In genomic region chr7:151313857-151314256, GRCh38 we compare ENCODE assay signal across 13 cellular contexts. TPM values are rescaled to one million over a fixed set of nuclear protein-coding genes. Genes with fewer than 3 reads are reported as not detected.
DNase-seq lines count a peak whose midpoint lies in the region; ATAC-seq, FAIRE-seq and TF ChIP-seq lines count a peak whose summit lies in the region.
"Had no signal": no experiment of that assay in that cellular context is flagged by ENCODE, and none has a peak within 500 bp of the region (broad histone marks: within the 10 kb centered on the region; RNA-seq: fewer than 3 reads in every experiment).

No MANE protein-coding gene starts in this region.

- RAD21 ChIA-PET in GM12878 (lab: Charles Lee; ENCODE audit: unreplicated experiment), result interaction anchor here (2.7 to 5.2 kb wide), 2 partner anchors 28 to 37 kb away, joined by 10 to 104 read pairs; partner anchors contain the start of gene NUB1

- peaks cover 4% of the 10 kb centered on the region for H3K9me3 Mint-ChIP-seq in activated naive CD4-positive, alpha-beta T cell treated with anti-CD3 and anti-CD28 coated beads for 36 hours

- H3K27ac Mint-ChIP-seq in activated naive CD4-positive, alpha-beta T cell treated with anti-CD3 and anti-CD28 coated beads for 36 hours, result no peak overlapping the region

- CTCF ChIA-PET in activated naive CD4-positive, alpha-beta T cell treated with anti-CD3 and anti-CD28 coated beads for 36 hours (lab: Charles Lee), result interaction anchor here (1.7 to 9.7 kb wide), 6 partner anchors 9 to 135 kb away, joined by 7 to 208 read pairs (median 35); no protein-coding TSS in a partner anchor
- CTCF ChIA-PET in GM12878 (lab: Yijun Ruan, JAX), result interaction anchor here (0.7 to 7.4 kb wide), 7 partner anchors 28 to 171 kb away, joined by 3 to 252 read pairs (median 16); partner anchors contain the start of gene NUB1

- no TSS peak for BruUV-seq in GM12878 (replicated peaks; lab: Mats Ljungman, UMichigan)

- DNase-seq in activated naive CD4-positive, alpha-beta T cell treated with anti-CD3 and anti-CD28 coated beads for 36 hours, result peak; percentile 33
- DNase-seq in activated naive CD4-positive, alpha-beta T cell treated with anti-CD3 and anti-CD28 coated beads, Interleukin-2, amount 50 U/mL, for 16 hours, result no peak
- no peak for DNase-seq in GM12878 (ENCODE audit: low read depth, low spot score)
- DNase-seq in islet precursor cell, result peak; percentile 49
- DNase-seq in tibial artery, result peak; percentile 58 to 88
- DNase-seq in NK-92 treated with Interleukin-12 subunit alpha and Interleukin-12 subunit beta, amount 100 ng/mL, for 24 hours (lab: John Stamatoyannopoulos, UW), result no peak
- DNase-seq: NCI-H69, pancreas had no signal

- no peak overlapping the region for H3K9ac ChIP-seq in GM12878 (ENCODE audit: control insufficient read depth, insufficient read depth, low read length)

- H3K4me2 ChIP-seq in GM12878 (ENCODE audit: control insufficient read depth, insufficient read depth), result no peak overlapping the region

- H3K4me1 ChIP-seq in GM12878 (ENCODE audit: control insufficient read depth, insufficient read depth, low read length) (no peaks in the 10 kb centered on the region), tibial artery (peaks cover 0 to 18% (median 13%) of the 10 kb centered on the region in 4 donors)
- H3K4me1 ChIP-seq: body of pancreas, pancreas had no signal

- in situ Hi-C loops in GM12878 (cut with MboI), result no loop called here

- no peaks in the 10 kb centered on the region for H3K79me2 ChIP-seq in GM12878 (ENCODE audit: control insufficient read depth, insufficient read depth, low read length)

- no peak overlapping the region for H2AFZ ChIP-seq in GM12878 (ENCODE audit: control insufficient read depth, low read depth, low read length)

- H3K4me3 ChIP-seq in GM12878 (no peak overlapping the region), tibial artery (no peak overlapping the region)
- H3K4me3 ChIP-seq: body of pancreas, pancreas had no signal

- H4K20me1 ChIP-seq in GM12878 (ENCODE audit: control insufficient read depth, insufficient read depth), result no peaks in the 10 kb centered on the region

- peaks cover 1% of the 10 kb centered on the region for H3K36me3 Mint-ChIP-seq in activated naive CD4-positive, alpha-beta T cell treated with anti-CD3 and anti-CD28 coated beads for 36 hours (ENCODE audit: low read depth)

- peaks cover 4% of the 10 kb centered on the region; the same call in 2 of the 3 replicates for H3K9me3 ChIP-seq in GM12878 (replicated peaks; ENCODE audit: control insufficient read depth, insufficient read depth, low read length)
- peaks cover 0 to 3% (median 1%) of the 10 kb centered on the region in 3 donors for H3K9me3 ChIP-seq in tibial artery
- H3K9me3 ChIP-seq: body of pancreas, pancreas had no signal

- POLR2A ChIA-PET in GM12878 (lab: Charles Lee), result no interaction called here

- H3K27ac ChIP-seq in GM12878 (ENCODE audit: control insufficient read depth, insufficient read depth) (no peak overlapping the region), tibial artery (no peak overlapping the region)
- H3K27ac ChIP-seq: body of pancreas, C4-2B, pancreas, VCaP had no signal

- no peak for TF ChIP-seq POLR2A in GM12878 (IDR thresholded peaks at IDR 0.05; ENCODE audit: low read depth, low read length)

- no peaks in the 10 kb centered on the region for H3K27me3 Mint-ChIP-seq in activated naive CD4-positive, alpha-beta T cell treated with anti-CD3 and anti-CD28 coated beads for 36 hours (ENCODE audit: low read depth)

- TF ChIP-seq CTCF in GM12878 (IDR thresholded peaks at IDR 0.05 in 2 of 3, conservative IDR thresholded peaks at IDR 0.05 in 1 of 3; ENCODE audit: control insufficient read depth in 2 of 3, extremely low read depth in 1 of 3, insufficient read depth in 1 of 3, low read depth in 3 of 3, low read length in 3 of 3) (no peak), tibial artery (IDR thresholded peaks at IDR 0.05) (no peak)

- WGBS in GM12878 (ENCODE audit: insufficient coverage, insufficient replicate concordance, low lambda C conversion rate, missing lambda C conversion rate), result 80% methylated on average over 10 of the region's 10 CpGs

- H3K36me3 ChIP-seq in GM12878 (ENCODE audit: control insufficient read depth in 2 of 2, insufficient read depth in 2 of 2, low read length in 1 of 2), result no peaks in the 10 kb centered on the region
- no peaks in the 10 kb centered on the region for H3K36me3 ChIP-seq in tibial artery
- H3K36me3 ChIP-seq: pancreas had no signal

- ATAC-seq in GM12878 (no peak), GM19397 (IDR thresholded peaks at IDR 0.05; ENCODE audit: unreplicated experiment) (no peak), HG02678 (IDR thresholded peaks at IDR 0.05; ENCODE audit: unreplicated experiment) (no peak)
- ATAC-seq: body of pancreas had no signal

- no peaks in the 10 kb centered on the region for H3K27me3 ChIP-seq in GM12878 (replicated peaks in 1 of 2; ENCODE audit: control insufficient read depth in 2 of 2, insufficient read depth in 2 of 2, low read length in 1 of 2)
- H3K27me3 ChIP-seq in tibial artery, result no peaks in the 10 kb centered on the region
- H3K27me3 ChIP-seq: body of pancreas, pancreas had no signal

- TF ChIP-seq EP300 in GM12878 (IDR thresholded peaks at IDR 0.05; ENCODE audit: borderline replicate concordance in 1 of 2, control insufficient read depth in 1 of 2, low read depth in 2 of 2, low read length in 2 of 2), result no peak

- no peak for TF ChIP-seq RAD21 in GM12878 (IDR thresholded peaks at IDR 0.05; ENCODE audit: insufficient read depth, low read depth, low read length)

- H3K4me3 Mint-ChIP-seq in activated naive CD4-positive, alpha-beta T cell treated with anti-CD3 and anti-CD28 coated beads for 36 hours, result no peak overlapping the region

- no peak for FAIRE-seq in GM12878 (lab: Jason Lieb, UNC)
- FAIRE-seq: pancreas had no signal

- peaks cover 9% of the 10 kb centered on the region for H3K4me1 Mint-ChIP-seq in activated naive CD4-positive, alpha-beta T cell treated with anti-CD3 and anti-CD28 coated beads for 36 hours (ENCODE audit: low read depth)

- intact Hi-C loops in activated naive CD4-positive, alpha-beta T cell treated with anti-CD3 and anti-CD28 coated beads for 36 hours (cut with micrococcal nuclease), result no loop called here
- intact Hi-C loops in GM12878 (cut with micrococcal nuclease; ENCODE audit: unreplicated experiment), result no loop called here
- intact Hi-C loops in tibial artery (cut with DNase I; ENCODE audit: low total_unique reads), result loop anchor here (5.0 kb wide), 1 partner anchor 33 kb away; no protein-coding TSS in a partner anchor

- SMC1A ChIA-PET in GM12878 (lab: Charles Lee; ENCODE audit: uncharacterized antibody, unreplicated experiment), result interaction anchor here (1.1 to 6.3 kb wide), 2 partner anchors 39 to 109 kb away, joined by 3 to 152 read pairs; no protein-coding TSS in a partner anchor

TF ChIP-seq in GM12878, 131 proteins besides CTCF, POLR2A, EP300 and RAD21 (continues in another document):
- 0 out of 2 replicates have a peak, but pooled peaks have one; percentile 27 for TF ChIP-seq NFIC (IDR thresholded peaks at IDR 0.05; ENCODE audit: low read depth, low read length)
- TF ChIP-seq, protein P1, sequence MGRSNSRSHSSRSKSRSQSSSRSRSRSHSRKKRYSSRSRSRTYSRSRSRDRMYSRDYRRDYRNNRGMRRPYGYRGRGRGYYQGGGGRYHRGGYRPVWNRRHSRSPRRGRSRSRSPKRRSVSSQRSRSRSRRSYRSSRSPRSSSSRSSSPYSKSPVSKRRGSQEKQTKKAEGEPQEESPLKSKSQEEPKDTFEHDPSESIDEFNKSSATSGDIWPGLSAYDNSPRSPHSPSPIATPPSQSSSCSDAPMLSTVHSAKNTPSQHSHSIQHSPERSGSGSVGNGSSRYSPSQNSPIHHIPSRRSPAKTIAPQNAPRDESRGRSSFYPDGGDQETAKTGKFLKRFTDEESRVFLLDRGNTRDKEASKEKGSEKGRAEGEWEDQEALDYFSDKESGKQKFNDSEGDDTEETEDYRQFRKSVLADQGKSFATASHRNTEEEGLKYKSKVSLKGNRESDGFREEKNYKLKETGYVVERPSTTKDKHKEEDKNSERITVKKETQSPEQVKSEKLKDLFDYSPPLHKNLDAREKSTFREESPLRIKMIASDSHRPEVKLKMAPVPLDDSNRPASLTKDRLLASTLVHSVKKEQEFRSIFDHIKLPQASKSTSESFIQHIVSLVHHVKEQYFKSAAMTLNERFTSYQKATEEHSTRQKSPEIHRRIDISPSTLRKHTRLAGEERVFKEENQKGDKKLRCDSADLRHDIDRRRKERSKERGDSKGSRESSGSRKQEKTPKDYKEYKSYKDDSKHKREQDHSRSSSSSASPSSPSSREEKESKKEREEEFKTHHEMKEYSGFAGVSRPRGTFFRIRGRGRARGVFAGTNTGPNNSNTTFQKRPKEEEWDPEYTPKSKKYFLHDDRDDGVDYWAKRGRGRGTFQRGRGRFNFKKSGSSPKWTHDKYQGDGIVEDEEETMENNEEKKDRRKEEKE (IDR thresholded peaks at IDR 0.05), result no peak

RNA-seq across cellular contexts. Expression of gene NUB1, which starts 27.8 kb away (rescaled TPM):
- 10 to 100 TPM; 46.6 to 50.3 TPM for total RNA-seq in activated naive CD4-positive, alpha-beta T cell treated with anti-CD3 and anti-CD28 coated beads for 36 hours
- total RNA-seq in GM12878 (2013; cell fraction: nucleolus; rRNA removed), result 88.2 and 88.7 TPM in 2 replicates
- 42.3 and 49.5 TPM in 2 replicates for total RNA-seq in GM12878 (2014; rRNA removed)
- 64.0 and 65.6 TPM in 2 replicates for total RNA-seq in GM12878 (2014; rRNA removed; fragmentation: Illumina TruSeq; extraction: Trizol)
- total RNA-seq in GM12878 (2021), result 37.1 and 37.5 TPM in 2 replicates
- polyA plus RNA-seq in GM12878 (2011; ENCODE audit: low read depth), result 26.5 TPM
- 58.0 and 106 TPM in 2 replicates for polyA plus RNA-seq in GM12878 (2011; rRNA removed)
- 36.1 and 36.7 TPM in 2 replicates for polyA plus RNA-seq in GM12878 (2011; cell fraction: cytosol; rRNA removed)
- 49.8 and 60.9 TPM in 2 replicates for polyA plus RNA-seq in GM12878 (2011; cell fraction: nucleus; rRNA removed)
- 36.2 and 57.3 TPM in 2 replicates for polyA plus RNA-seq in GM12878 (2012)
- polyA plus RNA-seq in GM12878 (2014; fragmentation: Illumina TruSeq; extraction: Trizol), result 102 and 177 TPM in 2 replicates
- 10 to 100 TPM; 24.1 to 28.8 TPM for polyA plus RNA-seq in GM12878 (2014; fragmentation: Nextera tagmentation; extraction: Ambion mirVana)
- polyA plus RNA-seq in GM12878 (2014; rRNA removed), result 37.4 and 49.1 TPM in 2 replicates
- 10 to 100 TPM; 48.9 to 54.4 TPM for polyA plus RNA-seq in GM12878 (2016; fragmentation: Nextera tagmentation; extraction: Ambion mirVana)
- 31.6 and 38.5 TPM in 2 replicates for polyA minus RNA-seq in GM12878 (2011; rRNA and poly(A)+ RNA removed)
- polyA minus RNA-seq in GM12878 (2011; cell fraction: cytosol; rRNA and poly(A)+ RNA removed), result 12.8 and 16.1 TPM in 2 replicates
- polyA minus RNA-seq in GM12878 (2011; cell fraction: nucleus; rRNA and poly(A)+ RNA removed), result 16.8 and 26.8 TPM in 2 replicates

Comparison
In these comparisons a context has a peak if more than half of its experiments do, and no peak if none do; other contexts are left out.
1. DNase-seq: peak in activated naive CD4-positive, alpha-beta T cell treated with anti-CD3 and anti-CD28 coated beads for 36 hours (single experiment), islet precursor cell (single experiment) and tibial artery (2 of 2); none in activated naive CD4-positive, alpha-beta T cell treated with anti-CD3 and anti-CD28 coated beads, Interleukin-2, amount 50 U/mL, for 16 hours (single experiment), GM12878 (single experiment) and NK-92 treated with Interleukin-12 subunit alpha and Interleukin-12 subunit beta, amount 100 ng/mL, for 24 hours (single experiment).